Comparison of ENCODE assay signal across 8 cellular contexts in genomic region chr5:141182248-141182647, GRCh38. TPM values are rescaled to one million over a fixed set of nuclear protein-coding genes. Genes with fewer than 3 reads are reported as not detected.
DNase-seq lines count a peak whose midpoint lies in the region; ATAC-seq and TF ChIP-seq lines count a peak whose summit lies in the region.

Gene PCDHB16 (plus strand): TSS chr5:141182387. CDS start chr5:141182560, 173 bp downstream.

- no peak within 1 kb of the TSS for H3K27ac Mint-ChIP-seq in CD8-positive, alpha-beta memory T cell

- H2AFZ ChIP-seq in hepatocyte = peak within 1 kb of the TSS; percentile 28

- DNase-seq in HT1080 (ENCODE audit: low read depth) (peak; percentile 3), T1000 (lab: John Stamatoyannopoulos, UW) (peak; percentile 70), hepatocyte (ENCODE audit: low spot score) (peak; percentile 51)
- no peak for DNase-seq in CD8-positive, alpha-beta memory T cell

- H3K27me3 Mint-ChIP-seq in CD8-positive, alpha-beta memory T cell = peaks cover 31 to 54% of the 10 kb centered on the region in 2 donors

- CTCF ChIA-PET in CD8-positive, alpha-beta memory T cell (lab: Charles Lee) = no interaction called here

- POLR2A ChIA-PET in CD8-positive, alpha-beta memory T cell (lab: Charles Lee) = no interaction called here

- H4K20me1 ChIP-seq in hepatocyte (ENCODE audit: insufficient read depth, poor library complexity, severe bottlenecking) = no peaks in the 10 kb centered on the region

- H3K9me3 ChIP-seq in hepatocyte (ENCODE audit: low read depth) (peaks cover 5% of the 10 kb centered on the region), stomach smooth muscle (ENCODE audit: control insufficient read depth in 2 of 2, low read length in 2 of 2) (peaks cover 28 to 34% of the 10 kb centered on the region in 2 donors)
- H3K9me3 ChIP-seq in CD8-positive, alpha-beta memory T cell (ENCODE audit: low read length) = no peaks in the 10 kb centered on the region

- H3K4me1 Mint-ChIP-seq in CD8-positive, alpha-beta memory T cell = peaks cover 5 to 6% (median 6%) of the 10 kb centered on the region in 3 donors

- H3K4me2 ChIP-seq in hepatocyte = peak within 1 kb of the TSS; percentile 51

- peak within 1 kb of the TSS; percentile 67 for H3K27ac ChIP-seq in hepatocyte
- H3K27ac ChIP-seq in stomach smooth muscle (ENCODE audit: low read length) = no peak within 1 kb of the TSS
- H3K27ac ChIP-seq in CD8-positive, alpha-beta memory T cell (ENCODE audit: low read depth, low read length) = no peak within 1 kb of the TSS

- no peaks in the 10 kb centered on the region for H3K79me2 ChIP-seq in hepatocyte

- no peak for ATAC-seq in HG03196 (IDR thresholded peaks at IDR 0.05; ENCODE audit: unreplicated experiment)
- no peak for ATAC-seq in GM18909 (IDR thresholded peaks at IDR 0.05; ENCODE audit: poor library complexity, unreplicated experiment)
- no peak for ATAC-seq in GM21786 (IDR thresholded peaks at IDR 0.05; ENCODE audit: unreplicated experiment)

- H3K36me3 Mint-ChIP-seq in CD8-positive, alpha-beta memory T cell = peaks cover 0 to 5% (median 0%) of the 10 kb centered on the region in 3 donors

- no peaks in the 10 kb centered on the region for H3K9me2 ChIP-seq in hepatocyte (replicated peaks; ENCODE audit: insufficient read depth)

- peak; percentile 43 for TF ChIP-seq CTCF in hepatocyte (IDR thresholded peaks at IDR 0.05; ENCODE audit: poor library complexity)

- no peaks in the 10 kb centered on the region for H3K4me1 ChIP-seq in hepatocyte (ENCODE audit: insufficient read depth)
- H3K4me1 ChIP-seq in stomach smooth muscle (ENCODE audit: control insufficient read depth, insufficient read depth, low read length) = no peaks in the 10 kb centered on the region
- H3K4me1 ChIP-seq in CD8-positive, alpha-beta memory T cell (ENCODE audit: insufficient read depth, low read length) = no peaks in the 10 kb centered on the region

- H3K4me3 ChIP-seq in hepatocyte (peak within 1 kb of the TSS; percentile 8), stomach smooth muscle (ENCODE audit: low read length in 2 of 2) (peak within 1 kb of the TSS; percentile 55 to 67)
- H3K4me3 ChIP-seq in CD8-positive, alpha-beta memory T cell (ENCODE audit: low read length) = no peak within 1 kb of the TSS

- no peaks in the 10 kb centered on the region for H3K36me3 ChIP-seq in hepatocyte (replicated peaks; ENCODE audit: insufficient read depth, low read depth)
- H3K36me3 ChIP-seq in stomach smooth muscle (ENCODE audit: control insufficient read depth in 2 of 2, insufficient read depth in 2 of 2, low read length in 2 of 2) = peaks cover 0 to 3% of the 10 kb centered on the region in 2 donors
- no peaks in the 10 kb centered on the region for H3K36me3 ChIP-seq in CD8-positive, alpha-beta memory T cell (ENCODE audit: insufficient read depth, low read length)

- peak within 1 kb of the TSS in 1 of 2 donors; percentile 64 for H3K9ac ChIP-seq in stomach smooth muscle (ENCODE audit: low read length in 2 of 2)

- no peaks in the 10 kb centered on the region for H3K27me3 ChIP-seq in hepatocyte
- peaks cover 1 to 15% of the 10 kb centered on the region in 2 donors for H3K27me3 ChIP-seq in stomach smooth muscle (ENCODE audit: control insufficient read depth in 1 of 2, insufficient read depth in 2 of 2, low read length in 2 of 2)
- no peaks in the 10 kb centered on the region for H3K27me3 ChIP-seq in CD8-positive, alpha-beta memory T cell (ENCODE audit: insufficient read depth, low read length, poor library complexity, severe bottlenecking)

- 34% methylated on average over 13 of the region's 13 CpGs for WGBS in hepatocyte (ENCODE audit: low lambda C conversion rate, missing lambda C conversion rate)

- peaks cover 4 to 26% (median 21%) of the 10 kb centered on the region in 5 donors for H3K9me3 Mint-ChIP-seq in CD8-positive, alpha-beta memory T cell

- H3K4me3 Mint-ChIP-seq in CD8-positive, alpha-beta memory T cell = no peak within 1 kb of the TSS

RNA-seq across cellular contexts. Expression of gene PCDHB16, which starts in this region (rescaled TPM):
- 0.03 TPM in 1 of 2 replicates, not detected in the other for total RNA-seq in HT1080 (2014; rRNA removed; shearing (Covaris generic))
- polyA plus RNA-seq in HT1080 (2015; cell fraction: cytosol; rRNA removed) = 0.03 and 0.05 TPM in 2 replicates
- 0.24 TPM in 2 replicates for polyA plus RNA-seq in HT1080 (2015; cell fraction: nucleus; rRNA removed)
- total RNA-seq in hepatocyte = 2.2 and 3.4 TPM in 2 replicates
- polyA plus RNA-seq in hepatocyte = 3.3 and 4.0 TPM in 2 replicates
- not detected for total RNA-seq in CD8-positive, alpha-beta memory T cell
- not detected for polyA plus RNA-seq in CD8-positive, alpha-beta memory T cell

Comparison
In these comparisons a context has a peak if more than half of its experiments do, and no peak if none do; other contexts are left out.
1. Peak in DNase-seq in HT1080; RNA of the gene not detected or under 1 TPM.
2. DNase-seq: peak in T1000 (single experiment) and hepatocyte (single experiment); none in CD8-positive, alpha-beta memory T cell (0 of 5).